ENCODE assay signal across 15 cellular contexts in the genomic region with DNA sequence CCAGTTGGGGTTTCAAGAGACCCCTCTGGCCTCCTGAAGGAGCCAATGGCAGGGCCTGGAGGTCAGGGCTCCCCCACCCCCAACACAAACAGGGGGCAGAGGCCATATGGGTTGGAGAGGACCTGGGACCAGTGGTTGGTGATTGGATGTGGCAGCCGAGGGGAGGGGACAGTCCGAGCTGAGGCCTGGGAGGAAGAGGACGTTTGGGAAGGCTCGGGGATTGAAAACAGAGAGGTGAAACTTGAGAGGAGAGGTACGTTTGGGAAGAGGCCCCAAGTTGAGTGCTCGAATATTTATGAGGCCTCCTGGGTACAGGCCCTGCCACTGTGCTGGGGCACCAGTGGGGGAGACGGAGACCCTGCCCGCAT. TPM values are rescaled to one million over a fixed set of nuclear protein-coding genes. Genes with fewer than 3 reads are reported as not detected.
DNase-seq lines count a peak whose midpoint lies in the region; ATAC-seq, FAIRE-seq and TF ChIP-seq lines count a peak whose summit lies in the region.
"Had no signal": no experiment of that assay in that cellular context is flagged by ENCODE, and none has a peak within 500 bp of the region (broad histone marks: within the 10 kb centered on the region; RNA-seq: fewer than 3 reads in every experiment).

No MANE protein-coding gene starts in this region.

- TF ChIP-seq CTCF in Panc1 (IDR thresholded peaks at IDR 0.05): no peak

- no peak overlapping the region for H3K4ac ChIP-seq in neuronal stem cell (ENCODE audit: low read length)

- H2AFZ ChIP-seq in neuronal stem cell (ENCODE audit: low read length): peak overlapping the region; percentile 31

- intact Hi-C loops in Panc1 (cut with micrococcal nuclease; ENCODE audit: unreplicated experiment): no loop called here

- H3K4me1 ChIP-seq in Panc1 (ENCODE audit: control insufficient read depth, insufficient read depth, low read length) (peaks cover 49% of the 10 kb centered on the region), neuronal stem cell (ENCODE audit: control insufficient read depth in 2 of 2, insufficient read depth in 1 of 2, low read depth in 1 of 2, low read length in 2 of 2) (peaks cover 2 to 25% of the 10 kb centered on the region in 2 donors)

- peak overlapping the region; percentile 60 for H2BK5ac ChIP-seq in neuronal stem cell (ENCODE audit: low read length)

- H2AK5ac ChIP-seq in neuronal stem cell (ENCODE audit: low read depth, low read length): peak overlapping the region; percentile 99

- H3K23ac ChIP-seq in neuronal stem cell (ENCODE audit: low read depth, low read length, poor library complexity): peak overlapping the region; percentile 86

- H3K9ac ChIP-seq in neuronal stem cell (ENCODE audit: low read depth, low read length, poor library complexity): peak overlapping the region; percentile 47

- peak overlapping the region; percentile 81 for H2BK15ac ChIP-seq in neuronal stem cell (ENCODE audit: low read length)

- no CpG with 5 or more reads among the region's 8 CpGs for WGBS in neuronal stem cell (ENCODE audit: extremely low coverage in 2 of 2, insufficient read length in 2 of 2, insufficient replicate concordance in 1 of 2), 2 donors

- no TSS peak for BruUV-seq in Panc1 (replicated peaks; lab: Mats Ljungman, UMichigan)

- peak overlapping the region; percentile 94 for H3K18ac ChIP-seq in neuronal stem cell (ENCODE audit: low read length)

- H2BK12ac ChIP-seq in neuronal stem cell (ENCODE audit: low read length): peak overlapping the region; percentile 88

- in situ Hi-C loops in Panc1 (cut with HindIII; ENCODE audit: low pct_unique_long_range_greater_than_20kb, low sequenced_read_pairs) (no loop called here), ACHN (cut with HindIII; ENCODE audit: low pct_ligation_motif_present, low pct_unique_long_range_greater_than_20kb, low sequenced_read_pairs) (no loop called here)

- no peaks in the 10 kb centered on the region for H3K79me1 ChIP-seq in neuronal stem cell (ENCODE audit: low read depth, low read length)

- DNase-seq in H7 (peak; percentile 90), Panc1 (ENCODE audit: low read depth, low spot score) (no peak), iPS DF 19.7 (ENCODE audit: low read depth, low spot score) (peak; percentile 33), neuronal stem cell (ENCODE audit: low spot score) (no peak), ACHN (no peak), GM12892 (ENCODE audit: insufficient read length) (no peak)
- DNase-seq in activated CD8-positive, alpha-beta memory T cell treated with anti-CD3 and anti-CD28 coated beads, Interleukin-2, amount 50 U/mL, for 4 hours: no peak
- DNase-seq: EL, HFFc6, NCI-H1048, NCI-H1436 treated with DMSO at 0.1 percent for 48 hours, NCI-H2081 treated with DMSO at 0.1 percent for 48 hours, NCI-H510A, NCI-H774 had no signal

- H3K27ac ChIP-seq in Panc1 (ENCODE audit: low read length) (peak overlapping the region; percentile 29; the same call in 1 of the 2 replicates), neuronal stem cell (replicated peaks; ENCODE audit: low read length) (no peak overlapping the region)

- no peaks in the 10 kb centered on the region for H3K36me3 ChIP-seq in H7 (replicated peaks; ENCODE audit: control insufficient read depth, insufficient read depth, low read length)
- H3K36me3 ChIP-seq in Panc1 (ENCODE audit: control insufficient read depth, insufficient read depth, low read length): no peaks in the 10 kb centered on the region
- H3K36me3 ChIP-seq in neuronal stem cell (replicated peaks in 1 of 2; ENCODE audit: control insufficient read depth in 2 of 2, insufficient read depth in 2 of 2, low read length in 2 of 2): no peaks in the 10 kb centered on the region

- no peak overlapping the region for H3K4me3 ChIP-seq in H7 (ENCODE audit: insufficient read depth, low read depth, low read length)
- no peak overlapping the region for H3K4me3 ChIP-seq in Panc1 (ENCODE audit: low read depth in 2 of 2, low read length in 2 of 2)
- H3K4me3 ChIP-seq in neuronal stem cell (ENCODE audit: low read length in 2 of 2): no peak overlapping the region

- H4K8ac ChIP-seq in neuronal stem cell (ENCODE audit: low read depth, low read length): peak overlapping the region; percentile 45

- no peak for TF ChIP-seq POLR2A in GM12892 (IDR thresholded peaks at IDR 0.05; ENCODE audit: low read depth, low read length)

- H3K9me3 ChIP-seq in Panc1 (ENCODE audit: control insufficient read depth, insufficient read depth, low read depth, low read length): no peaks in the 10 kb centered on the region
- no peaks in the 10 kb centered on the region for H3K9me3 ChIP-seq in neuronal stem cell (replicated peaks in 1 of 2; ENCODE audit: control insufficient read depth in 2 of 2, insufficient read depth in 1 of 2, low read depth in 1 of 2, low read length in 2 of 2)

- CTCF ChIA-PET in Panc1 (lab: Charles Lee): no interaction called here

- ATAC-seq in Panc1: no peak

- no peak overlapping the region for H3K14ac ChIP-seq in neuronal stem cell (ENCODE audit: low read length)

- peak overlapping the region; percentile 52 for H2BK120ac ChIP-seq in neuronal stem cell (ENCODE audit: low read depth, low read length)

- POLR2A ChIA-PET in Panc1 (lab: Charles Lee): no interaction called here

- H3K4me2 ChIP-seq in neuronal stem cell (ENCODE audit: insufficient read depth, low read length, poor library complexity, severe bottlenecking): no peak overlapping the region

- H3K27me3 ChIP-seq in H7 (ENCODE audit: control insufficient read depth, insufficient read depth, low read length) (no peaks in the 10 kb centered on the region), Panc1 (ENCODE audit: control insufficient read depth, insufficient read depth, low read length) (no peaks in the 10 kb centered on the region), neuronal stem cell (ENCODE audit: control insufficient read depth in 3 of 3, insufficient read depth in 3 of 3, low read depth in 1 of 3, low read length in 3 of 3) (no peaks in the 10 kb centered on the region)

- FAIRE-seq in GM12892 (lab: Jason Lieb, UNC): no peak

- no peak overlapping the region for H4K91ac ChIP-seq in neuronal stem cell (ENCODE audit: low read depth, low read length, poor library complexity)

RNA-seq across cellular contexts. Expression of gene DNAJB8, which starts 53.7 kb away (rescaled TPM):
- total RNA-seq in H7 (2014; rRNA removed; shearing (Covaris generic)): not detected in 2 replicates
- total RNA-seq in Panc1 (2021; ENCODE audit: unreplicated experiment): not detected
- polyA plus RNA-seq in Panc1 (2012; ENCODE audit: insufficient read length): not detected
- polyA plus RNA-seq in neuronal stem cell (2013, experiment 1 of 2): not detected
- polyA plus RNA-seq in neuronal stem cell (2013, experiment 2 of 2): not detected
- polyA plus RNA-seq in GM12892 (2012; ENCODE audit: missing spikeins): not detected
- total RNA-seq: HFFc6, MCF 10A had no signal

Comparison
In these comparisons a context has a peak if more than half of its experiments do, and no peak if none do; other contexts are left out.
1. DNase-seq: peak in H7 (single experiment) and iPS DF 19.7 (single experiment); none in Panc1 (single experiment), neuronal stem cell (single experiment), activated CD8-positive, alpha-beta memory T cell treated with anti-CD3 and anti-CD28 coated beads, Interleukin-2, amount 50 U/mL, for 4 hours (single experiment), ACHN (single experiment) and GM12892 (single experiment).